3 cellular contexts compared by ENCODE assay signal in the genomic region with DNA sequence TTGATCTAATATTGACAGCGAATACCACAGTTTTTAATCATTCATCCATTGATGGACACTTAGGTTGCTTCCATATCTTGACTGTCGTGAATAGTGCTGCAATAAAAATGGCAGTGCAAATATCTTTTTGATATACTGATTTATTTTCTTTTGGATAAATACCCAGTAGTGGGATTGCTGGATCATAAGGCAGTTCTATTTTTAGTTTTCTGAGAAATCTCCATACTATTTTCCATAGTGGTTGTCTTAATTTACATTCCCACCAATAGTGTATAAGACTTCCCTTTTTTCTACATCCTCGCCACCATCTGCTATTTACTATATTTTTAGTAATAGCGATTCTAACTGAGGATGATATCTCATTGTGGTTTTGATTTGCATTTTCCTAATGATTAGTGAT.
"Had no signal": no experiment of that assay in that cellular context is flagged by ENCODE, and none has a peak within 500 bp of the region (broad histone marks: within the 10 kb centered on the region; RNA-seq: fewer than 3 reads in every experiment).

No MANE protein-coding gene starts in this region.

- ATAC-seq: GM12878 had no signal

- DNase-seq: GDM1, GF-D8 had no signal

- H3K4me3 ChIP-seq: GM12878 had no signal
